Comparison of ENCODE assay signal across 9 cellular contexts in the genomic region with DNA sequence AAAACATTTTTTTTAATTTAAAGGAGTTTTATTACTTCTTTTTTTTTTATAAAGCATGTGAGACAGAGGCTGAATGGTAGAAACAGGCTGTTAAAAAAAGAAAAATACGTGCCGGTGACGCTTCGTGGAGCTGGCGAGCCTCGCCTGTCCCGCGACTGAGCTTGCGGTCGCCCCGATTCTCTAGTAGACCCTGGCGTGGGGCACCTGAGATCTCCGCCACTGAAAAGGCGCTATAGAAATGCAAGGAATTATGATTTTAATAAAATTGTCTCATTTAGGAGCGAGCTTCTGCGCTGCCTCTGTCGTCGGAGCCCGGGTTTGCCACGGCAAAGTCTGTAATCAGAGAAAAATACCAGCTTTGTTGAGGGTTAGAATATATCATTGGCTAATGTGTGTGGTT. TPM values are rescaled to one million over a fixed set of nuclear protein-coding genes. Genes with fewer than 3 reads are reported as not detected.
DNase-seq lines count a peak whose midpoint lies in the region; ATAC-seq and TF ChIP-seq lines count a peak whose summit lies in the region.
"Had no signal": no experiment of that assay in that cellular context is flagged by ENCODE, and none has a peak within 500 bp of the region (broad histone marks: within the 10 kb centered on the region; RNA-seq: fewer than 3 reads in every experiment).

No MANE protein-coding gene starts in this region.

- H3K27ac ChIP-seq in PC-9 = no peak overlapping the region
- H3K27ac ChIP-seq in psoas muscle = peak overlapping the region; percentile 99

- peaks cover 33% of the 10 kb centered on the region for H3K4me1 Mint-ChIP-seq in CD14-positive monocyte
- H3K4me1 Mint-ChIP-seq in effector memory CD8-positive, alpha-beta T cell (ENCODE audit: low read depth in 2 of 2) = peaks cover 19 to 24% of the 10 kb centered on the region in 2 donors

- H3K27me3 ChIP-seq in PC-9 (ENCODE audit: insufficient read depth, low read depth) = peaks cover 7% of the 10 kb centered on the region; the same call in 1 of the 2 replicates
- no peaks in the 10 kb centered on the region for H3K27me3 ChIP-seq in psoas muscle (ENCODE audit: insufficient read depth in 3 of 3, low read length in 2 of 3)

- no peak for ATAC-seq in effector memory CD8-positive, alpha-beta T cell (replicated peaks)
- ATAC-seq in psoas muscle (peak in 1 of 4 donors; percentile 5), HG02571 (IDR thresholded peaks at IDR 0.05; ENCODE audit: unreplicated experiment) (no peak), HG03175 (IDR thresholded peaks at IDR 0.05; ENCODE audit: unreplicated experiment) (no peak)

- H3K4me3 ChIP-seq in PC-9 = peak overlapping the region; percentile 41; the same call in 1 of the 2 replicates
- peak overlapping the region; percentile 70 for H3K4me3 ChIP-seq in psoas muscle

- H4K20me1 ChIP-seq in PC-9 (ENCODE audit: insufficient read depth) = no peaks in the 10 kb centered on the region

- peaks cover 74 to 86% (median 80%) of the 10 kb centered on the region in 3 donors for H3K27me3 Mint-ChIP-seq in CD14-positive monocyte (ENCODE audit: low read depth in 3 of 3)
- peaks cover 70 to 99% of the 10 kb centered on the region in 2 donors for H3K27me3 Mint-ChIP-seq in effector memory CD8-positive, alpha-beta T cell

- DNase-seq in CD14-positive monocyte (ENCODE audit: low spot score) = no peak
- no peak for DNase-seq in PC-9
- no peak for DNase-seq in effector memory CD8-positive, alpha-beta T cell
- no peak for DNase-seq in psoas muscle
- no peak for DNase-seq in GM13976 (ENCODE audit: low spot score)
- no peak for DNase-seq in NCI-H1092 treated with DMSO at 0.1 percent for 48 hours (lab: John Stamatoyannopoulos, UW)

- 15 to 25% (median 20%) methylated on average over 20 of the region's 20 CpGs for WGBS in psoas muscle, 3 donors

- peak overlapping the region in 2 of 7 donors; percentile 45 to 60 for H3K27ac Mint-ChIP-seq in CD14-positive monocyte
- H3K27ac Mint-ChIP-seq in effector memory CD8-positive, alpha-beta T cell = peak overlapping the region in 1 of 2 donors; percentile 0

- H3K36me3 ChIP-seq in PC-9 (ENCODE audit: low read depth) (no peaks in the 10 kb centered on the region), psoas muscle (ENCODE audit: insufficient read depth in 1 of 2, low read depth in 1 of 2) (no peaks in the 10 kb centered on the region)

- no TSS peak for BruUV-seq in PC-9 (replicated peaks; lab: Mats Ljungman, UMichigan)

- H3F3A ChIP-seq in PC-9 (ENCODE audit: insufficient read depth, low read depth) = peaks cover 4% of the 10 kb centered on the region; the same call in 1 of the 2 replicates

- H3K9me2 ChIP-seq in PC-9 (ENCODE audit: insufficient read depth) = no peaks in the 10 kb centered on the region

- H3K79me2 ChIP-seq in PC-9 (ENCODE audit: low read depth) = no peaks in the 10 kb centered on the region

- intact Hi-C loops in CD14-positive monocyte (cut with micrococcal nuclease) = no loop called here
- intact Hi-C loops in PC-9 (cut with micrococcal nuclease; ENCODE audit: unreplicated experiment) = no loop called here
- intact Hi-C loops in psoas muscle (cut with DNase I) = loop anchor here in 1 of 2 donors (2.0 kb wide), 1 partner anchor 15 kb away; no protein-coding TSS in a partner anchor

- POLR2A ChIA-PET in PC-9 (lab: Charles Lee; ENCODE audit: unreplicated experiment) = interaction anchor here (0.5 to 0.7 kb wide), 3 partner anchors 41 to 1398 kb away, joined by 3 to 16 read pairs (median 3); no protein-coding TSS in a partner anchor

- H3K9me3 ChIP-seq in PC-9 (ENCODE audit: insufficient read depth, low read depth) (no peaks in the 10 kb centered on the region), psoas muscle (no peaks in the 10 kb centered on the region)

- H3K4me1 ChIP-seq in PC-9 (replicated peaks; ENCODE audit: insufficient read depth) = peaks cover 13% of the 10 kb centered on the region
- peaks cover 75% of the 10 kb centered on the region for H3K4me1 ChIP-seq in psoas muscle

- no peak for TF ChIP-seq CTCF in CD14-positive monocyte (IDR thresholded peaks at IDR 0.05)
- no peak for TF ChIP-seq CTCF in PC-9 (conservative IDR thresholded peaks at IDR 0.05)
- no peak for TF ChIP-seq CTCF in psoas muscle (IDR thresholded peaks at IDR 0.05)
- no peak for TF ChIP-seq CTCF in GM13976 (IDR thresholded peaks at IDR 0.05; ENCODE audit: borderline replicate concordance, control extremely low read depth, extremely low read depth, insufficient read depth, missing control alignments)

- H3K36me3 Mint-ChIP-seq in CD14-positive monocyte = peaks cover 16 to 17% of the 10 kb centered on the region in 2 donors
- peaks cover 11% of the 10 kb centered on the region for H3K36me3 Mint-ChIP-seq in effector memory CD8-positive, alpha-beta T cell (ENCODE audit: insufficient read depth)

- in situ Hi-C loops in GM13976 (cut with MboI; ENCODE audit: low sequenced_read_pairs, unreplicated experiment) = no loop called here

- H3K4me2 ChIP-seq in PC-9 = peak overlapping the region; percentile 76

- H3K9me3 Mint-ChIP-seq in CD14-positive monocyte = peaks cover 4 to 38% (median 22%) of the 10 kb centered on the region in 7 donors
- no peaks in the 10 kb centered on the region for H3K9me3 Mint-ChIP-seq in effector memory CD8-positive, alpha-beta T cell

- H3K4me3 Mint-ChIP-seq in CD14-positive monocyte = peak overlapping the region; percentile 65 to 94
- peak overlapping the region; percentile 89 to 91 for H3K4me3 Mint-ChIP-seq in effector memory CD8-positive, alpha-beta T cell

- H2AFZ ChIP-seq in PC-9 = no peak overlapping the region; the same call in 1 of the 2 replicates

- CTCF ChIA-PET in PC-9 (lab: Charles Lee) = interaction anchor here (0.6 kb wide), 2 partner anchors 13 to 298 kb away, joined by 3 to 7 read pairs; no protein-coding TSS in a partner anchor

RNA-seq across cellular contexts. Expression of a gene that starts 18.4 kb away (rescaled TPM):
- polyA plus RNA-seq in CD14-positive monocyte = under 1 TPM; 0.25 to 0.90 TPM
- 19.7 and 24.2 TPM in 2 replicates for total RNA-seq in PC-9 (2021)
- 100 to 1,000 TPM; 220 to 347 (median 268) TPM for total RNA-seq in psoas muscle
- polyA plus RNA-seq in psoas muscle = 100 to 1,000 TPM in 1 of 3 donors, 10 to 100 TPM in 2; 22.2 to 158 (median 43.8) TPM

RNA-seq across cellular contexts. Expression of a gene that starts 44.3 kb away (rescaled TPM):
- polyA plus RNA-seq in CD14-positive monocyte (not detected), psoas muscle (not detected)
- total RNA-seq in PC-9 (2021) (0.20 and 0.28 TPM in 2 replicates), psoas muscle (under 1 TPM in 1 of 4 donors, not detected in 3; 0.26 TPM)
- total RNA-seq: LHCN-M2 had no signal

RNA-seq across cellular contexts. Expression of a gene that starts 56.6 kb away (rescaled TPM):
- 10 to 100 TPM; 31.6 to 42.4 TPM for polyA plus RNA-seq in CD14-positive monocyte
- 29.1 and 32.5 TPM in 2 replicates for total RNA-seq in PC-9 (2021)
- 10 to 100 TPM; 22.4 to 35.6 (median 29.3) TPM for total RNA-seq in psoas muscle
- 100 to 1,000 TPM in 1 of 3 donors, 10 to 100 TPM in 2; 50.6 to 119 (median 62.5) TPM for polyA plus RNA-seq in psoas muscle
